In genomic region chr22:38120359-38121110, GRCh38 we compare ENCODE assay signal across 16 cellular contexts. TPM values are rescaled to one million over a fixed set of nuclear protein-coding genes. Genes with fewer than 3 reads are reported as not detected.
DNase-seq lines count a peak whose midpoint lies in the region; ATAC-seq, FAIRE-seq and TF ChIP-seq lines count a peak whose summit lies in the region.
"Had no signal": no experiment of that assay in that cellular context is flagged by ENCODE, and none has a peak within 500 bp of the region (broad histone marks: within the 10 kb centered on the region; RNA-seq: fewer than 3 reads in every experiment).

No MANE protein-coding gene starts in this region.

- no peak overlapping the region for H3K4me2 ChIP-seq in mammary epithelial cell (ENCODE audit: insufficient read depth, low read depth, low read length)
- H3K4me2 ChIP-seq in K562 (ENCODE audit: insufficient read depth, low read length): no peak overlapping the region
- peak overlapping the region; percentile 71 for H3K4me2 ChIP-seq in keratinocyte (ENCODE audit: control insufficient read depth, extremely low read depth, insufficient read depth, low read depth, low read length)

- H2AFZ ChIP-seq in mammary epithelial cell (ENCODE audit: low read depth, low read length) (no peak overlapping the region), K562 (ENCODE audit: low read depth, low read length) (no peak overlapping the region), keratinocyte (ENCODE audit: control insufficient read depth, low read length) (peak overlapping the region; percentile 58)
- H2AFZ ChIP-seq: GM23248 had no signal

- H3K9me3 ChIP-seq in mammary epithelial cell (replicated peaks; ENCODE audit: insufficient read depth, low read length) (no peaks in the 10 kb centered on the region), K562 (replicated peaks; ENCODE audit: control insufficient read depth, insufficient read depth, low read depth, low read length) (no peaks in the 10 kb centered on the region), keratinocyte (ENCODE audit: control insufficient read depth, low read depth, low read length) (no peaks in the 10 kb centered on the region), T-helper 17 cell (ENCODE audit: control insufficient read depth, low read length, poor library complexity, severe bottlenecking) (no peaks in the 10 kb centered on the region)

- ATAC-seq in K562 (no peak), T-helper 17 cell (no peak)
- no peak for ATAC-seq in stimulated activated memory B cell treated with anti-CD40 and anti-IgM and Interleukin-4, amounts not matched to agents 10 μg/mL and 1 μg/mL and 100 μg/mL, for 72 hours
- ATAC-seq: PC-3 had no signal

- H3K36me3 ChIP-seq in mammary epithelial cell (ENCODE audit: insufficient read depth, low read length): no peaks in the 10 kb centered on the region
- no peaks in the 10 kb centered on the region for H3K36me3 ChIP-seq in K562 (ENCODE audit: control insufficient read depth, insufficient read depth, low read length)
- no peaks in the 10 kb centered on the region for H3K36me3 ChIP-seq in keratinocyte (ENCODE audit: control insufficient read depth in 2 of 2, extremely low read depth in 1 of 2, insufficient read depth in 2 of 2, low read length in 2 of 2)

- dilution Hi-C loops in mammary epithelial cell (cut with HindIII; ENCODE audit: low sequenced_read_pairs): no loop called here
- dilution Hi-C loops in keratinocyte (cut with MboI; ENCODE audit: extremely low pct_ligation_motif_present, low sequenced_read_pairs): no loop called here

- TF ChIP-seq EP300 in K562 (IDR thresholded peaks at IDR 0.05; ENCODE audit: low read length): no peak

- in situ Hi-C loops in mammary epithelial cell (cut with MboI; ENCODE audit: low sequenced_read_pairs in 2 of 2): no loop called here
- in situ Hi-C loops in K562 (cut with MboI): no loop called here

- WGBS in mammary epithelial cell (ENCODE audit: low coverage, missing lambda C conversion rate): 98% methylated on average over 8 of the region's 28 CpGs
- WGBS in K562 (ENCODE audit: insufficient coverage, low coverage, missing lambda C conversion rate): 80% methylated on average over 22 of the region's 28 CpGs

- BruUV-seq in MCF 10A (replicated peaks; lab: Mats Ljungman, UMichigan) (no TSS peak), mammary epithelial cell (replicated peaks; lab: Mats Ljungman, UMichigan) (no TSS peak), K562 (replicated peaks; lab: Mats Ljungman, UMichigan) (no TSS peak)

- no peak for TF ChIP-seq RAD21 in K562 (CRISPR knock-in tag; conservative IDR thresholded peaks at IDR 0.05 in 1 of 2, IDR thresholded peaks at IDR 0.05 in 1 of 2)

- H3K4me1 Mint-ChIP-seq in MCF 10A (ENCODE audit: insufficient read depth, unreplicated experiment) (peaks cover 6% of the 10 kb centered on the region), T-helper 17 cell (peaks cover 3% of the 10 kb centered on the region)
- no peaks in the 10 kb centered on the region for H3K4me1 Mint-ChIP-seq in stimulated activated memory B cell treated with anti-CD40 and anti-IgM and Interleukin-4, amounts not matched to agents 10 μg/mL and 1 μg/mL and 100 μg/mL, for 72 hours

- no peak for TF ChIP-seq POLR2A in K562 (conservative IDR thresholded peaks at IDR 0.05)

- no peaks in the 10 kb centered on the region for H3K9me3 Mint-ChIP-seq in MCF 10A (ENCODE audit: unreplicated experiment)
- H3K9me3 Mint-ChIP-seq in stimulated activated memory B cell treated with anti-CD40 and anti-IgM and Interleukin-4, amounts not matched to agents 10 μg/mL and 1 μg/mL and 100 μg/mL, for 72 hours: no peaks in the 10 kb centered on the region

- no peak overlapping the region for H3K4me3 ChIP-seq in mammary epithelial cell (replicated peaks in 1 of 3; ENCODE audit: insufficient read depth in 1 of 3, low read depth in 2 of 3, low read length in 3 of 3)
- no peak overlapping the region for H3K4me3 ChIP-seq in K562
- no peak overlapping the region for H3K4me3 ChIP-seq in keratinocyte (ENCODE audit: control insufficient read depth in 2 of 3, extremely low read depth in 1 of 3, insufficient read depth in 2 of 3, low read depth in 1 of 3, low read length in 3 of 3)
- H3K4me3 ChIP-seq: GM23248 had no signal

- POLR2A ChIA-PET in MCF 10A (lab: Yijun Ruan, JAX) (interaction anchor here (0.5 kb wide), 1 partner anchor 743 kb away, joined by 3 read pairs; no protein-coding TSS in a partner anchor), K562 (lab: Yijun Ruan, JAX) (no interaction called here)

- H3K9me1 ChIP-seq in K562 (ENCODE audit: control insufficient read depth, insufficient read depth, low read length) (no peaks in the 10 kb centered on the region), keratinocyte (ENCODE audit: control insufficient read depth, extremely low read depth, insufficient read depth, low read length) (no peaks in the 10 kb centered on the region)

- H3K27ac Mint-ChIP-seq in MCF 10A (ENCODE audit: low read depth, unreplicated experiment) (no peak overlapping the region), T-helper 17 cell (no peak overlapping the region)
- H3K27ac Mint-ChIP-seq in stimulated activated memory B cell treated with anti-CD40 and anti-IgM and Interleukin-4, amounts not matched to agents 10 μg/mL and 1 μg/mL and 100 μg/mL, for 72 hours: peak overlapping the region; percentile 51

- CTCF ChIA-PET in MCF 10A (lab: Yijun Ruan, JAX): no interaction called here
- CTCF ChIA-PET in mammary epithelial cell (lab: Charles Lee; ENCODE audit: low non-redundant PET): no interaction called here
- CTCF ChIA-PET in K562 (lab: Yijun Ruan, JAX; ENCODE audit: low intra/inter-chr PET ratio): no interaction called here

- H4K20me1 ChIP-seq in mammary epithelial cell (ENCODE audit: insufficient read depth, low read length): no peaks in the 10 kb centered on the region
- H4K20me1 ChIP-seq in K562 (replicated peaks; ENCODE audit: control insufficient read depth, insufficient read depth, low read length): no peaks in the 10 kb centered on the region
- no peaks in the 10 kb centered on the region for H4K20me1 ChIP-seq in keratinocyte (ENCODE audit: control insufficient read depth, extremely low read depth, insufficient read depth, low read length)

- no peaks in the 10 kb centered on the region for H3K79me2 ChIP-seq in mammary epithelial cell (ENCODE audit: insufficient read depth, low read length)
- H3K79me2 ChIP-seq in K562 (ENCODE audit: control insufficient read depth, insufficient read depth, low read length): no peaks in the 10 kb centered on the region
- H3K79me2 ChIP-seq in keratinocyte (ENCODE audit: control insufficient read depth, insufficient read depth, low read length): no peaks in the 10 kb centered on the region

- DNase-seq in MCF 10A (ENCODE audit: unreplicated experiment) (peak; percentile 30), mammary epithelial cell (no peak), K562 (ENCODE audit: extremely low read depth in 1 of 4, low spot score in 3 of 4) (no peak), keratinocyte (ENCODE audit: low read depth, low spot score) (no peak), NCI-H1930 (lab: John Stamatoyannopoulos, UW) (no peak), T-helper 17 cell (no peak), globus pallidus (ENCODE audit: low spot score) (no peak)
- DNase-seq: GF-D8, GM23248, NCI-H1092, NCI-H1694, NCI-H748 treated with DMSO at 0.1 percent for 48 hours, PC-3 had no signal

- H3K4me3 Mint-ChIP-seq in MCF 10A (ENCODE audit: unreplicated experiment): no peak overlapping the region
- H3K4me3 Mint-ChIP-seq in stimulated activated memory B cell treated with anti-CD40 and anti-IgM and Interleukin-4, amounts not matched to agents 10 μg/mL and 1 μg/mL and 100 μg/mL, for 72 hours: no peak overlapping the region
- no peak overlapping the region for H3K4me3 Mint-ChIP-seq in T-helper 17 cell

- H3K36me3 Mint-ChIP-seq in MCF 10A (ENCODE audit: insufficient read depth, unreplicated experiment) (peaks cover 12% of the 10 kb centered on the region), T-helper 17 cell (ENCODE audit: low read depth) (peaks cover 2% of the 10 kb centered on the region)
- peaks cover 7% of the 10 kb centered on the region for H3K36me3 Mint-ChIP-seq in stimulated activated memory B cell treated with anti-CD40 and anti-IgM and Interleukin-4, amounts not matched to agents 10 μg/mL and 1 μg/mL and 100 μg/mL, for 72 hours

- no peak for TF ChIP-seq CTCF in MCF 10A (IDR thresholded peaks at IDR 0.05; ENCODE audit: unreplicated experiment)
- TF ChIP-seq CTCF in mammary epithelial cell (conservative IDR thresholded peaks at IDR 0.05 in 1 of 2, IDR thresholded peaks at IDR 0.05 in 1 of 2; ENCODE audit: extremely low read depth in 1 of 2, insufficient read depth in 1 of 2, low read depth in 1 of 2, low read length in 2 of 2): no peak
- TF ChIP-seq CTCF in K562 (IDR thresholded peaks at IDR 0.05 in 2 of 3, conservative IDR thresholded peaks at IDR 0.05 in 1 of 3; ENCODE audit: insufficient read depth in 2 of 3, low read depth in 1 of 3, low read length in 3 of 3): no peak
- TF ChIP-seq CTCF in keratinocyte (optimal IDR thresholded peaks at IDR 0.05 in 1 of 3, IDR thresholded peaks at IDR 0.05 in 1 of 3, conservative IDR thresholded peaks at IDR 0.05 in 1 of 3; ENCODE audit: extremely low read depth in 1 of 3, insufficient read depth in 2 of 3, low read length in 3 of 3): no peak

- FAIRE-seq in K562 (lab: Jason Lieb, UNC) (no peak), keratinocyte (lab: Jason Lieb, UNC) (peak; percentile 9)

- intact Hi-C loops in MCF 10A (cut with micrococcal nuclease) (no loop called here), mammary epithelial cell (cut with micrococcal nuclease) (no loop called here), K562 (cut with micrococcal nuclease) (no loop called here)

- no peak overlapping the region for H3K27ac ChIP-seq in mammary epithelial cell (ENCODE audit: insufficient read depth, low read depth, low read length)
- H3K27ac ChIP-seq in K562 (ENCODE audit: extremely low read depth, low read depth, low read length): no peak overlapping the region
- H3K27ac ChIP-seq in keratinocyte (ENCODE audit: control insufficient read depth, insufficient read depth, low read length): no peak overlapping the region
- H3K27ac ChIP-seq: 22Rv1, GM23248 had no signal

- H3K27me3 Mint-ChIP-seq in MCF 10A (ENCODE audit: insufficient read depth, unreplicated experiment): no peaks in the 10 kb centered on the region
- no peaks in the 10 kb centered on the region for H3K27me3 Mint-ChIP-seq in stimulated activated memory B cell treated with anti-CD40 and anti-IgM and Interleukin-4, amounts not matched to agents 10 μg/mL and 1 μg/mL and 100 μg/mL, for 72 hours
- no peaks in the 10 kb centered on the region for H3K27me3 Mint-ChIP-seq in T-helper 17 cell

- H3K9ac ChIP-seq in mammary epithelial cell (ENCODE audit: insufficient read depth, low read length): no peak overlapping the region
- peak overlapping the region in 1 of 2 experiments; percentile 9; a peak in 1 of 4 replicates for H3K9ac ChIP-seq in K562 (ENCODE audit: insufficient read depth in 1 of 2, low read depth in 2 of 2, low read length in 2 of 2)
- H3K9ac ChIP-seq in keratinocyte (ENCODE audit: control insufficient read depth, extremely low read depth, insufficient read depth, low read length): no peak overlapping the region
- H3K9ac ChIP-seq: GM23248 had no signal

- no peaks in the 10 kb centered on the region for H3K27me3 ChIP-seq in mammary epithelial cell (ENCODE audit: insufficient read depth, low read length)
- H3K27me3 ChIP-seq in K562 (ENCODE audit: control insufficient read depth in 2 of 2, insufficient read depth in 2 of 2, low read length in 2 of 2): no peaks in the 10 kb centered on the region
- H3K27me3 ChIP-seq in keratinocyte (ENCODE audit: control insufficient read depth, extremely low read depth, insufficient read depth, low read length): no peaks in the 10 kb centered on the region

- peaks cover 20% of the 10 kb centered on the region for H3K4me1 ChIP-seq in mammary epithelial cell (ENCODE audit: insufficient read depth, low read length)
- peaks cover 0 to 23% of the 10 kb centered on the region in 2 experiments; a peak in 2 of 5 replicates for H3K4me1 ChIP-seq in K562 (replicated peaks in 1 of 2; ENCODE audit: control insufficient read depth in 2 of 2, insufficient read depth in 2 of 2, low read length in 2 of 2)
- H3K4me1 ChIP-seq in keratinocyte (ENCODE audit: control insufficient read depth, extremely low read depth, insufficient read depth, low read length): peaks cover 25% of the 10 kb centered on the region

RNA-seq across cellular contexts. Expression of gene BAIAP2L2, which starts 10.1 kb away (rescaled TPM):
- total RNA-seq in MCF 10A (2022) (3.6 and 7.1 TPM in 2 replicates), mammary epithelial cell (10 to 100 TPM in 1 of 2 donors, 1 to 10 TPM in 1; 2.2 to 10.1 TPM), K562 (2014; rRNA removed) (not detected in 2 replicates), K562 (2014; rRNA removed; fragmentation: Illumina TruSeq; extraction: Trizol) (not detected in 2 replicates), K562 (2015; rRNA removed; fragmentation: Illumina TruSeq; extraction: Trizol) (not detected in 2 replicates), K562 (2021) (0.13 and 0.22 TPM in 2 replicates), T-helper 17 cell (1 to 10 TPM in 1 of 2 donors, under 1 TPM in 1; 0.86 to 1.3 TPM)
- polyA plus RNA-seq in mammary epithelial cell (5.4 TPM), K562 (2011; rRNA removed) (0.07 and 0.09 TPM in 2 replicates), K562 (2014; fragmentation: Illumina TruSeq; extraction: Trizol) (0.07 TPM in 1 of 2 replicates, not detected in the other), K562 (2014; fragmentation: Nextera tagmentation; extraction: Ambion mirVana) (under 1 TPM in 1 of 2 experiments, not detected in 1; 0.04 TPM), K562 (2014; rRNA removed) (0.11 and 0.86 TPM in 2 replicates), keratinocyte (2.3 to 4.8 TPM (median 3.2 TPM) in 3 replicates)
- polyA minus RNA-seq in mammary epithelial cell (1.1 TPM), keratinocyte (1.5 to 2.7 TPM (median 2.0 TPM) in 3 replicates)
- total RNA-seq in K562 (2011; cell fraction: chromatin; rRNA removed; ENCODE audit: low replicate concordance): 0.19 and 0.25 TPM in 2 replicates
- total RNA-seq in K562 (2011; cell fraction: nucleolus; rRNA removed): 0.26 and 0.33 TPM in 2 replicates
- 0.37 TPM in 1 of 2 replicates, not detected in the other for total RNA-seq in K562 (2011; cell fraction: nucleoplasm; rRNA removed)
- polyA plus RNA-seq in K562 (2011; cell fraction: cytosol; rRNA removed): 0.06 and 0.22 TPM in 2 replicates
- 0.37 and 1.1 TPM in 2 replicates for polyA plus RNA-seq in K562 (2011; cell fraction: nucleus; rRNA removed)
- polyA plus RNA-seq in K562 (2012): 0.23 and 0.72 TPM in 2 replicates
- 0.11 TPM in 1 of 2 replicates, not detected in the other for polyA minus RNA-seq in K562 (2011; rRNA and poly(A)+ RNA removed)
- not detected in 2 replicates for polyA minus RNA-seq in K562 (2011; cell fraction: cytosol; rRNA and poly(A)+ RNA removed)
- 0.22 TPM in 1 of 2 replicates, not detected in the other for polyA minus RNA-seq in K562 (2011; cell fraction: nucleus; rRNA and poly(A)+ RNA removed)
- polyA plus RNA-seq in keratinocyte (2011; ENCODE audit: low read depth): 2.0 TPM
- 2.5 and 7.8 TPM in 2 replicates for polyA plus RNA-seq in keratinocyte (2011; cell fraction: cytosol; rRNA removed)
- 2.3 and 3.2 TPM in 2 replicates for polyA plus RNA-seq in keratinocyte (2011; cell fraction: nucleus; rRNA removed)
- 3.1 and 4.9 TPM in 2 replicates for polyA plus RNA-seq in keratinocyte (2012; ENCODE audit: low replicate concordance)
- polyA minus RNA-seq in keratinocyte (2011; cell fraction: cytosol; rRNA and poly(A)+ RNA removed): 9.8 TPM
- 2.2 TPM in 1 of 2 replicates, not detected in the other for polyA minus RNA-seq in keratinocyte (2011; cell fraction: nucleus; rRNA and poly(A)+ RNA removed)
- total RNA-seq: HT1080 had no signal

RNA-seq across cellular contexts. Expression of gene SLC16A8, which starts 36.6 kb away (rescaled TPM):
- total RNA-seq in MCF 10A (2022) (not detected in 2 replicates), mammary epithelial cell (not detected), K562 (2014; rRNA removed) (not detected in 2 replicates), K562 (2014; rRNA removed; fragmentation: Illumina TruSeq; extraction: Trizol) (not detected in 2 replicates), K562 (2015; rRNA removed; fragmentation: Illumina TruSeq; extraction: Trizol) (not detected in 2 replicates), K562 (2021) (not detected in 2 replicates), T-helper 17 cell (not detected)
- polyA plus RNA-seq in mammary epithelial cell (not detected), K562 (2011; rRNA removed) (not detected in 2 replicates), K562 (2014; fragmentation: Illumina TruSeq; extraction: Trizol) (not detected in 2 replicates), K562 (2014; fragmentation: Nextera tagmentation; extraction: Ambion mirVana) (not detected), K562 (2014; rRNA removed) (not detected in 2 replicates), keratinocyte (not detected in 3 replicates)
- polyA minus RNA-seq in mammary epithelial cell (not detected), keratinocyte (not detected in 3 replicates)
- not detected in 2 replicates for total RNA-seq in K562 (2011; cell fraction: chromatin; rRNA removed; ENCODE audit: low replicate concordance)
- total RNA-seq in K562 (2011; cell fraction: nucleolus; rRNA removed): not detected in 2 replicates
- total RNA-seq in K562 (2011; cell fraction: nucleoplasm; rRNA removed): not detected in 2 replicates
- polyA plus RNA-seq in K562 (2011; cell fraction: cytosol; rRNA removed): not detected in 2 replicates
- not detected in 2 replicates for polyA plus RNA-seq in K562 (2011; cell fraction: nucleus; rRNA removed)
- polyA plus RNA-seq in K562 (2012): 0.28 TPM in 1 of 2 replicates, not detected in the other
- polyA minus RNA-seq in K562 (2011; rRNA and poly(A)+ RNA removed): not detected in 2 replicates
- polyA minus RNA-seq in K562 (2011; cell fraction: cytosol; rRNA and poly(A)+ RNA removed): not detected in 2 replicates
- not detected in 2 replicates for polyA minus RNA-seq in K562 (2011; cell fraction: nucleus; rRNA and poly(A)+ RNA removed)
- not detected for polyA plus RNA-seq in keratinocyte (2011; ENCODE audit: low read depth)
- polyA plus RNA-seq in keratinocyte (2011; cell fraction: cytosol; rRNA removed): not detected in 2 replicates
- polyA plus RNA-seq in keratinocyte (2011; cell fraction: nucleus; rRNA removed): not detected in 2 replicates
- 0.59 TPM in 1 of 2 replicates, not detected in the other for polyA plus RNA-seq in keratinocyte (2012; ENCODE audit: low replicate concordance)
- polyA minus RNA-seq in keratinocyte (2011; cell fraction: cytosol; rRNA and poly(A)+ RNA removed): not detected
- polyA minus RNA-seq in keratinocyte (2011; cell fraction: nucleus; rRNA and poly(A)+ RNA removed): not detected in 2 replicates
- total RNA-seq: HT1080, PC-3 had no signal
